Comparison of ENCODE assay signal across 23 cellular contexts in genomic region chr6:14344486-14344885, GRCh38.
"Had no signal": no experiment of that assay in that cellular context is flagged by ENCODE, and none has a peak within 500 bp of the region (broad histone marks: within the 10 kb centered on the region; RNA-seq: fewer than 3 reads in every experiment).

No MANE protein-coding gene starts in this region.

- H3K36me3 ChIP-seq: SJSA1 had no signal

- DNase-seq: IMR-90, Kasumi-1, KG1, MM.1S, NCI-H1105, NCI-H1417 treated with DMSO at 0.1 percent for 48 hours, NCI-H146, NCI-H1694 treated with DMSO at 0.1 percent for 48 hours, NCI-H1930, NCI-H2081, NCI-H2107, NCI-H226, NCI-H446, NCI-H510A, NCI-H524 treated with DMSO at 0.1 percent for 48 hours, NCI-H69, NCI-H774, Right ventricle myocardium superior, RPMI8226, SIG-M5 had no signal

- H3K4me3 ChIP-seq: SJSA1, SK-N-MC had no signal

- H3K27me3 ChIP-seq: SJSA1 had no signal

- ATAC-seq: HepG2 had no signal
